ENCODE assay signal across 10 cellular contexts in genomic region chr1:109930252-109930993, GRCh38. TPM values are rescaled to one million over a fixed set of nuclear protein-coding genes. Genes with fewer than 3 reads are reported as not detected.
DNase-seq lines count a peak whose midpoint lies in the region; ATAC-seq and TF ChIP-seq lines count a peak whose summit lies in the region.
"Had no signal": no experiment of that assay in that cellular context is flagged by ENCODE, and none has a peak within 500 bp of the region (broad histone marks: within the 10 kb centered on the region; RNA-seq: fewer than 3 reads in every experiment).

No MANE protein-coding gene starts in this region.

- no peak for ATAC-seq in IMR-90 (ENCODE audit: low read depth)

- no peak overlapping the region for H3K4me2 ChIP-seq in IMR-90 (ENCODE audit: low read depth, low read length)
- no peak overlapping the region for H3K4me2 ChIP-seq in mesendoderm (ENCODE audit: low read length)

- H3K27ac ChIP-seq in IMR-90 (ENCODE audit: insufficient read depth, low read length) (peak overlapping the region; percentile 4; the same call in 1 of the 2 replicates), ascending aorta (peak overlapping the region; percentile 70 to 89), mesendoderm (ENCODE audit: low read depth, low read length) (no peak overlapping the region), stomach smooth muscle (ENCODE audit: low read length) (peak overlapping the region; percentile 46)
- no peak overlapping the region for H3K27ac ChIP-seq in effector memory CD4-positive, alpha-beta T cell (ENCODE audit: insufficient read depth, low read length, poor library complexity, severe bottlenecking)
- H3K27ac ChIP-seq: HL-60 had no signal

- POLR2A ChIA-PET in IMR-90 (lab: Charles Lee; ENCODE audit: unreplicated experiment) = interaction anchor here (0.5 kb wide), 1 partner anchor 318 kb away, joined by 3 read pairs; no protein-coding TSS in a partner anchor
- POLR2A ChIA-PET in activated CD4-positive, alpha-beta memory T cell treated with anti-CD3 and anti-CD28 coated beads for 36 hours (lab: Charles Lee) = no interaction called here

- H4K5ac ChIP-seq in IMR-90 (ENCODE audit: low read depth, low read length) (no peak overlapping the region), mesendoderm (ENCODE audit: low read length) (no peak overlapping the region)

- in situ Hi-C loops in IMR-90 (cut with MboI; ENCODE audit: low sequenced_read_pairs) = no loop called here

- no peak overlapping the region for H2BK5ac ChIP-seq in IMR-90 (ENCODE audit: low read depth, low read length, poor library complexity, severe bottlenecking)
- no peak overlapping the region for H2BK5ac ChIP-seq in mesendoderm (ENCODE audit: low read length)

- no peak overlapping the region for H3K56ac ChIP-seq in IMR-90 (ENCODE audit: extremely low read depth, insufficient read depth, low read length)
- peak overlapping the region; percentile 34 for H3K56ac ChIP-seq in mesendoderm (ENCODE audit: low read length)

- CTCF ChIA-PET in IMR-90 (lab: Yijun Ruan, JAX) = interaction anchor here (0.6 to 1.8 kb wide), 3 partner anchors 19 to 53 kb away, joined by 3 to 4 read pairs (median 3); no protein-coding TSS in a partner anchor
- CTCF ChIA-PET in activated CD4-positive, alpha-beta memory T cell treated with anti-CD3 and anti-CD28 coated beads for 36 hours (lab: Charles Lee) = interaction anchor here (0.8 to 2.1 kb wide), 2 partner anchors 54 to 289 kb away, joined by 3 to 10 read pairs; partner anchors contain the start of gene AHCYL1

- peaks cover 34% of the 10 kb centered on the region for H3K36me3 Mint-ChIP-seq in activated CD4-positive, alpha-beta memory T cell treated with anti-CD3 and anti-CD28 coated beads for 36 hours

- dilution Hi-C loops in IMR-90 (cut with HindIII; ENCODE audit: low sequenced_read_pairs, unreplicated experiment) = no loop called here

- H4K8ac ChIP-seq in IMR-90 (ENCODE audit: low read depth in 2 of 2, low read length in 2 of 2) (no peak overlapping the region; a peak in 1 of 4 replicates), mesendoderm (ENCODE audit: low read depth, low read length) (no peak overlapping the region)

- H3K4ac ChIP-seq in IMR-90 (ENCODE audit: low read depth, low read length) (peak overlapping the region; percentile 48), mesendoderm (ENCODE audit: low read depth, low read length) (no peak overlapping the region)

- H3K4me3 Mint-ChIP-seq in activated CD4-positive, alpha-beta memory T cell treated with anti-CD3 and anti-CD28 coated beads for 36 hours = no peak overlapping the region

- H3K36me3 ChIP-seq in IMR-90 (ENCODE audit: control insufficient read depth, insufficient read depth, low read length) = peaks cover 43% of the 10 kb centered on the region
- peaks cover 19 to 34% of the 10 kb centered on the region in 2 donors for H3K36me3 ChIP-seq in ascending aorta
- no peaks in the 10 kb centered on the region for H3K36me3 ChIP-seq in mesendoderm (ENCODE audit: control insufficient read depth, insufficient read depth, low read length)
- H3K36me3 ChIP-seq in stomach smooth muscle (ENCODE audit: control insufficient read depth in 2 of 2, insufficient read depth in 2 of 2, low read length in 2 of 2) = peaks cover 23 to 24% of the 10 kb centered on the region in 2 donors
- H3K36me3 ChIP-seq in effector memory CD4-positive, alpha-beta T cell (ENCODE audit: control insufficient read depth, insufficient read depth, low read length) = peaks cover 45% of the 10 kb centered on the region

- H3K4me1 Mint-ChIP-seq in activated CD4-positive, alpha-beta memory T cell treated with anti-CD3 and anti-CD28 coated beads for 36 hours (ENCODE audit: low read depth) = peaks cover 5% of the 10 kb centered on the region

- TF ChIP-seq CTCF in IMR-90 (conservative IDR thresholded peaks at IDR 0.05; ENCODE audit: low read depth, low read length) = no peak
- TF ChIP-seq CTCF in ascending aorta (IDR thresholded peaks at IDR 0.05) = no peak

- TF ChIP-seq POLR2A in IMR-90 (IDR thresholded peaks at IDR 0.05; ENCODE audit: low read depth, low read length) = no peak

- WGBS in IMR-90 (ENCODE audit: extremely low coverage in 2 of 2, insufficient read length in 1 of 2), 2 experiments = no CpG with 5 or more reads among the region's 9 CpGs
- no CpG with 5 or more reads among the region's 9 CpGs for WGBS in mesendoderm (ENCODE audit: extremely low coverage, insufficient coverage, low lambda C conversion rate)

- no peak overlapping the region for H4K91ac ChIP-seq in IMR-90 (ENCODE audit: insufficient read depth, low read depth, low read length)

- H2BK120ac ChIP-seq in IMR-90 (ENCODE audit: low read depth, low read length) (no peak overlapping the region), mesendoderm (ENCODE audit: low read depth, low read length) (no peak overlapping the region)

- H3K9me3 Mint-ChIP-seq in activated CD4-positive, alpha-beta memory T cell treated with anti-CD3 and anti-CD28 coated beads for 36 hours = no peaks in the 10 kb centered on the region
- H3K9me3 Mint-ChIP-seq: neural crest cell had no signal

- BruUV-seq in IMR-90 (replicated peaks; lab: Mats Ljungman, UMichigan) = no TSS peak

- no peak overlapping the region for H3K27ac Mint-ChIP-seq in activated CD4-positive, alpha-beta memory T cell treated with anti-CD3 and anti-CD28 coated beads for 36 hours

- no peak overlapping the region for H3K23ac ChIP-seq in IMR-90 (ENCODE audit: low read depth, low read length)
- no peak overlapping the region for H3K23ac ChIP-seq in mesendoderm (ENCODE audit: low read length)

- H2BK15ac ChIP-seq in IMR-90 (ENCODE audit: low read depth, low read length) = no peak overlapping the region
- no peak overlapping the region for H2BK15ac ChIP-seq in mesendoderm (replicated peaks; ENCODE audit: low read depth)

- H3K4me3 ChIP-seq in IMR-90 (ENCODE audit: insufficient read depth, low read depth, low read length) (no peak overlapping the region), ascending aorta (no peak overlapping the region), mesendoderm (ENCODE audit: low read length) (no peak overlapping the region), stomach smooth muscle (ENCODE audit: low read length in 2 of 2) (no peak overlapping the region)
- H3K4me3 ChIP-seq in effector memory CD4-positive, alpha-beta T cell (ENCODE audit: insufficient read depth, low read depth, low read length, poor library complexity, severe bottlenecking) = no peak overlapping the region

- no peak overlapping the region for H2AK9ac ChIP-seq in IMR-90 (replicated peaks; ENCODE audit: low read depth, low read length, poor library complexity)

- H2BK20ac ChIP-seq in IMR-90 (ENCODE audit: low read depth, low read length) = no peak overlapping the region

- peaks cover 17% of the 10 kb centered on the region for H3K9me1 ChIP-seq in IMR-90 (ENCODE audit: insufficient read depth, low read length)

- no peak overlapping the region for H3K14ac ChIP-seq in IMR-90 (replicated peaks; ENCODE audit: low read depth, low read length)

- H3K79me2 ChIP-seq in mesendoderm (ENCODE audit: control insufficient read depth, insufficient read depth, low read length) = no peaks in the 10 kb centered on the region

- no peak overlapping the region for H3K9ac ChIP-seq in IMR-90 (ENCODE audit: low read depth, low read length)
- H3K9ac ChIP-seq in mesendoderm (ENCODE audit: low read length) = no peak overlapping the region
- H3K9ac ChIP-seq in stomach smooth muscle (ENCODE audit: low read length in 2 of 2) = no peak overlapping the region

- H3K27me3 ChIP-seq in IMR-90 (ENCODE audit: control insufficient read depth, insufficient read depth, low read length) = no peaks in the 10 kb centered on the region
- H3K27me3 ChIP-seq in ascending aorta = no peaks in the 10 kb centered on the region
- H3K27me3 ChIP-seq in mesendoderm (ENCODE audit: insufficient read depth, low read length, poor library complexity) = no peaks in the 10 kb centered on the region
- no peaks in the 10 kb centered on the region for H3K27me3 ChIP-seq in stomach smooth muscle (ENCODE audit: control insufficient read depth in 1 of 2, insufficient read depth in 2 of 2, low read length in 2 of 2)
- no peaks in the 10 kb centered on the region for H3K27me3 ChIP-seq in effector memory CD4-positive, alpha-beta T cell (replicated peaks; ENCODE audit: control insufficient read depth, insufficient read depth, low read length, poor library complexity, severe bottlenecking)

- no peak overlapping the region for H2AFZ ChIP-seq in IMR-90 (replicated peaks; ENCODE audit: low read length, poor library complexity)

- intact Hi-C loops in IMR-90 (cut with micrococcal nuclease) (loop anchor here (5.0 kb wide), 1 partner anchor 52 kb away; the partner anchor contains the start of gene AHCYL1), ascending aorta (cut with DNase I) (loop anchor here (5.0 kb wide), 1 partner anchor 47 kb away; no protein-coding TSS in a partner anchor)
- intact Hi-C loops in activated CD4-positive, alpha-beta memory T cell treated with anti-CD3 and anti-CD28 coated beads for 36 hours (cut with micrococcal nuclease) = no loop called here

- H4K20me1 ChIP-seq in IMR-90 (ENCODE audit: insufficient read depth, low read length) = peaks cover 7% of the 10 kb centered on the region; the same call in 1 of the 2 replicates

- TF ChIP-seq RAD21 in IMR-90 (IDR thresholded peaks at IDR 0.05; ENCODE audit: low read length) = no peak

- DNase-seq in IMR-90 (no peak), ascending aorta (ENCODE audit: low spot score in 2 of 2) (no peak), mesendoderm (peak; percentile 36), NAMALWA (ENCODE audit: low spot score) (no peak), cerebellum (ENCODE audit: low spot score) (no peak)
- no peak for DNase-seq in activated CD4-positive, alpha-beta memory T cell treated with anti-CD3 and anti-CD28 coated beads for 36 hours
- no peak for DNase-seq in effector memory CD4-positive, alpha-beta T cell

- H2AK5ac ChIP-seq in IMR-90 (ENCODE audit: low read depth, low read length) = peak overlapping the region; percentile 44; the same call in 1 of the 2 replicates
- no peak overlapping the region for H2AK5ac ChIP-seq in mesendoderm (ENCODE audit: low read length)

- no peaks in the 10 kb centered on the region for H3K27me3 Mint-ChIP-seq in activated CD4-positive, alpha-beta memory T cell treated with anti-CD3 and anti-CD28 coated beads for 36 hours

- H3K18ac ChIP-seq in IMR-90 (ENCODE audit: low read depth, low read length) = no peak overlapping the region
- no peak overlapping the region for H3K18ac ChIP-seq in mesendoderm (ENCODE audit: low read length)

- H3K79me1 ChIP-seq in IMR-90 (ENCODE audit: low read depth in 1 of 2, low read length in 2 of 2) = peaks cover 4 to 33% of the 10 kb centered on the region in 2 experiments; a peak in 3 of 4 replicates
- H3K79me1 ChIP-seq in mesendoderm (ENCODE audit: low read length) = no peaks in the 10 kb centered on the region

- peaks cover 23% of the 10 kb centered on the region for H3K4me1 ChIP-seq in IMR-90 (ENCODE audit: control insufficient read depth, insufficient read depth, low read length)
- H3K4me1 ChIP-seq in ascending aorta = peaks cover 14 to 45% of the 10 kb centered on the region in 2 donors
- no peaks in the 10 kb centered on the region for H3K4me1 ChIP-seq in mesendoderm (ENCODE audit: control insufficient read depth, low read depth, low read length)
- H3K4me1 ChIP-seq in stomach smooth muscle (ENCODE audit: control insufficient read depth, insufficient read depth, low read length) = peaks cover 63% of the 10 kb centered on the region
- no peaks in the 10 kb centered on the region for H3K4me1 ChIP-seq in effector memory CD4-positive, alpha-beta T cell (ENCODE audit: control insufficient read depth, insufficient read depth, low read length, poor library complexity, severe bottlenecking)

- no peaks in the 10 kb centered on the region for H3K9me3 ChIP-seq in IMR-90 (ENCODE audit: control insufficient read depth, insufficient read depth, low read length)
- H3K9me3 ChIP-seq in ascending aorta = no peaks in the 10 kb centered on the region
- H3K9me3 ChIP-seq in stomach smooth muscle (ENCODE audit: control insufficient read depth in 2 of 2, low read length in 2 of 2) = no peaks in the 10 kb centered on the region
- no peaks in the 10 kb centered on the region for H3K9me3 ChIP-seq in effector memory CD4-positive, alpha-beta T cell (ENCODE audit: control insufficient read depth, low read length)

RNA-seq across cellular contexts. Expression of gene CSF1, which starts 19.8 kb away (rescaled TPM):
- 9.4 and 14.3 TPM in 2 replicates for total RNA-seq in IMR-90 (2012; rRNA removed)
- polyA plus RNA-seq in IMR-90 (2012; rRNA removed) = 22.0 and 25.6 TPM in 2 replicates
- 19.2 and 30.9 TPM in 2 replicates for polyA plus RNA-seq in IMR-90 (2012; cell fraction: cytosol; rRNA removed)
- polyA plus RNA-seq in IMR-90 (2012; cell fraction: nucleus; rRNA removed; ENCODE audit: low replicate concordance) = 26.9 and 32.7 TPM in 2 replicates
- total RNA-seq in ascending aorta = 140 TPM
- 2.3 TPM for polyA plus RNA-seq in mesendoderm (2013, experiment 1 of 2)
- polyA plus RNA-seq in mesendoderm (2013, experiment 2 of 2) = 2.0 TPM
- total RNA-seq in activated CD4-positive, alpha-beta memory T cell treated with anti-CD3 and anti-CD28 coated beads for 36 hours = 100 to 1,000 TPM; 135 to 140 TPM
- 4.3 TPM for total RNA-seq in cerebellum

RNA-seq across cellular contexts. Expression of gene AHCYL1, which starts 54.1 kb away (rescaled TPM):
- total RNA-seq in IMR-90 (2012; rRNA removed) = 73.9 and 76.0 TPM in 2 replicates
- polyA plus RNA-seq in IMR-90 (2012; rRNA removed) = 63.9 and 75.1 TPM in 2 replicates
- 25.3 and 33.6 TPM in 2 replicates for polyA plus RNA-seq in IMR-90 (2012; cell fraction: cytosol; rRNA removed)
- polyA plus RNA-seq in IMR-90 (2012; cell fraction: nucleus; rRNA removed; ENCODE audit: low replicate concordance) = 45.6 and 132 TPM in 2 replicates
- 49.1 TPM for total RNA-seq in ascending aorta
- polyA plus RNA-seq in mesendoderm (2013, experiment 1 of 2) = 55.7 TPM
- polyA plus RNA-seq in mesendoderm (2013, experiment 2 of 2) = 57.3 TPM
- 10 to 100 TPM; 89.6 to 92.3 TPM for total RNA-seq in activated CD4-positive, alpha-beta memory T cell treated with anti-CD3 and anti-CD28 coated beads for 36 hours
- total RNA-seq in cerebellum = 39.6 TPM

Comparison
In these comparisons a context has a peak if more than half of its experiments do, and no peak if none do; other contexts are left out.
1. H3K27ac ChIP-seq: peak in IMR-90 (single experiment), ascending aorta (2 of 2) and stomach smooth muscle (single experiment); none in mesendoderm (single experiment) and effector memory CD4-positive, alpha-beta T cell (single experiment).